10 cellular contexts compared by ENCODE assay signal in the genomic region with DNA sequence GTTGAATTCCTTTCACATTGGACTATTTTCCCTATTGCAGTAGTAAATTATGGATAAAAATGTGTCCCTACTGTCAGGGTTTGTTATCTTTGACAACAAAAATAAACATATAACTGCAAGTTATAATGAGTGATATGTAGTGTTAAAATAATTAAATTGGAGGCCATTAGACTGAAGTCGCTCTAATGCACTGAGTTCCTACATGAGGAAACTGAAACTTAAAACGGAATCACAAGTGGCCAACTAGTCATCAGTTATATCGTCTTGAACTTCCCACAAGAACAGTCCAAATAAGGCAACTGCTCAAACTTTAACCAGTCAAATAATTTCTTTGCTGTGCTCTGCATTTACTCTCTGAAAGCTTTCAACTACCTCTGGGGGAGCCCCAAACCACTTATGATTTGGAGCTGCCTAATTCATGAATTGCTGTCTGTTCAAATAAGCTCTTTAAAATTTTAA. TPM values are rescaled to one million over a fixed set of nuclear protein-coding genes. Genes with fewer than 3 reads are reported as not detected.
DNase-seq lines count a peak whose midpoint lies in the region; ATAC-seq and TF ChIP-seq lines count a peak whose summit lies in the region.
"Had no signal": no experiment of that assay in that cellular context is flagged by ENCODE, and none has a peak within 500 bp of the region (broad histone marks: within the 10 kb centered on the region; RNA-seq: fewer than 3 reads in every experiment).

No MANE protein-coding gene starts in this region.

- no peaks in the 10 kb centered on the region for H3K9me3 Mint-ChIP-seq in activated CD4-positive, alpha-beta memory T cell treated with anti-CD3 and anti-CD28 coated beads, Interleukin-2, amount 10 ng/mL, durations not matched to agents 7 days and 5 days
- H3K9me3 Mint-ChIP-seq in natural killer cell: no peaks in the 10 kb centered on the region

- peaks cover 6% of the 10 kb centered on the region for H3K79me2 ChIP-seq in MM.1S (ENCODE audit: low read length)

- ATAC-seq in HG02981 (IDR thresholded peaks at IDR 0.05; ENCODE audit: unreplicated experiment): peak; percentile 37
- ATAC-seq in natural killer cell: peak in 1 of 3 donors; percentile 11
- ATAC-seq: left cardiac atrium had no signal

- intact Hi-C loops in natural killer cell (cut with micrococcal nuclease): no loop called here

- no peak overlapping the region for H3K27ac ChIP-seq in MM.1S (ENCODE audit: low read length)

- peaks cover 57% of the 10 kb centered on the region for H3K4me1 Mint-ChIP-seq in activated CD4-positive, alpha-beta memory T cell treated with anti-CD3 and anti-CD28 coated beads, Interleukin-2, amount 10 ng/mL, durations not matched to agents 7 days and 5 days
- H3K4me1 Mint-ChIP-seq in natural killer cell: peaks cover 19 to 20% of the 10 kb centered on the region in 2 donors

- no peaks in the 10 kb centered on the region for H3K9me2 ChIP-seq in MM.1S (replicated peaks; ENCODE audit: insufficient read depth, low read length)

- TF ChIP-seq CTCF in natural killer cell (IDR thresholded peaks at IDR 0.05) (no peak), MM.1S (IDR thresholded peaks at IDR 0.05; ENCODE audit: low read length) (no peak)

- no peaks in the 10 kb centered on the region for H3K27me3 Mint-ChIP-seq in activated CD4-positive, alpha-beta memory T cell treated with anti-CD3 and anti-CD28 coated beads, Interleukin-2, amount 10 ng/mL, durations not matched to agents 7 days and 5 days
- H3K27me3 Mint-ChIP-seq in natural killer cell (ENCODE audit: low read depth in 2 of 2): peaks cover 0 to 2% of the 10 kb centered on the region in 2 donors

- DNase-seq in EL (peak; percentile 33), natural killer cell (no peak), DMS53 treated with DMSO at 0.1 percent for 48 hours (lab: John Stamatoyannopoulos, UW; ENCODE audit: unreplicated experiment) (no peak), NCI-H1436 treated with DMSO at 0.1 percent for 48 hours (lab: John Stamatoyannopoulos, UW) (no peak), MM.1S (no peak)
- no peak for DNase-seq in activated CD4-positive, alpha-beta memory T cell treated with anti-CD3 and anti-CD28 coated beads, Interleukin-2, amount 10 ng/mL, durations not matched to agents 7 days and 5 days
- no peak for DNase-seq in stimulated activated CD4-positive, alpha-beta T cell treated with anti-CD3 and anti-CD28 coated beads, Interleukin-2, amount 100 ng/mL, for 24 hours
- DNase-seq: GOT3, left cardiac atrium had no signal

- peak overlapping the region; percentile 41 for H3K4me3 Mint-ChIP-seq in activated CD4-positive, alpha-beta memory T cell treated with anti-CD3 and anti-CD28 coated beads, Interleukin-2, amount 10 ng/mL, durations not matched to agents 7 days and 5 days
- peak overlapping the region; percentile 75 for H3K4me3 Mint-ChIP-seq in natural killer cell

- H3K36me3 ChIP-seq in MM.1S (replicated peaks; ENCODE audit: insufficient read depth, low read length): no peaks in the 10 kb centered on the region

- H4K20me1 ChIP-seq in MM.1S (ENCODE audit: insufficient read depth, low read length): no peaks in the 10 kb centered on the region

- CTCF ChIA-PET in activated CD4-positive, alpha-beta memory T cell treated with anti-CD3 and anti-CD28 coated beads, Interleukin-2, amount 10 ng/mL, durations not matched to agents 7 days and 5 days (lab: Charles Lee): no interaction called here

- H2AFZ ChIP-seq in MM.1S (ENCODE audit: low read length): no peak overlapping the region

- no peaks in the 10 kb centered on the region for H3F3A ChIP-seq in MM.1S (ENCODE audit: insufficient read depth, low read length)

- H3K27ac Mint-ChIP-seq in activated CD4-positive, alpha-beta memory T cell treated with anti-CD3 and anti-CD28 coated beads, Interleukin-2, amount 10 ng/mL, durations not matched to agents 7 days and 5 days: peak overlapping the region; percentile 90
- peak overlapping the region in 1 of 2 donors; percentile 54 for H3K27ac Mint-ChIP-seq in natural killer cell

- no peak overlapping the region for H3K4me2 ChIP-seq in MM.1S (ENCODE audit: low read depth, low read length)

- POLR2A ChIA-PET in activated CD4-positive, alpha-beta memory T cell treated with anti-CD3 and anti-CD28 coated beads, Interleukin-2, amount 10 ng/mL, durations not matched to agents 7 days and 5 days (lab: Charles Lee): interaction anchor here (3.1 to 4.7 kb wide), 2 partner anchors 7 to 62 kb away, joined by 31 to 73 read pairs; a partner anchor contains a TSS

- H3K9ac ChIP-seq in MM.1S (ENCODE audit: low read length): no peak overlapping the region

- no peaks in the 10 kb centered on the region for H3K9me3 ChIP-seq in MM.1S (replicated peaks; ENCODE audit: insufficient read depth, low read length)

- no peaks in the 10 kb centered on the region for H3K27me3 ChIP-seq in MM.1S (replicated peaks; ENCODE audit: insufficient read depth, low read length)

- H3K4me1 ChIP-seq in MM.1S (ENCODE audit: low read length): no peaks in the 10 kb centered on the region

- H3K4me3 ChIP-seq in MM.1S (ENCODE audit: low read length): no peak overlapping the region

- no peaks in the 10 kb centered on the region for H3K36me3 Mint-ChIP-seq in activated CD4-positive, alpha-beta memory T cell treated with anti-CD3 and anti-CD28 coated beads, Interleukin-2, amount 10 ng/mL, durations not matched to agents 7 days and 5 days (ENCODE audit: low read depth)
- no peaks in the 10 kb centered on the region for H3K36me3 Mint-ChIP-seq in natural killer cell

RNA-seq across cellular contexts. Expression of a gene that starts 2.1 kb away (rescaled TPM):
- total RNA-seq in activated CD4-positive, alpha-beta memory T cell treated with anti-CD3 and anti-CD28 coated beads, Interleukin-2, amount 10 ng/mL, durations not matched to agents 7 days and 5 days: 1 to 10 TPM; 7.4 to 9.4 TPM
- 1 to 10 TPM; 6.0 to 8.7 (median 7.0) TPM for total RNA-seq in natural killer cell

RNA-seq across cellular contexts. Expression of a gene that starts 7.0 kb away (rescaled TPM):
- total RNA-seq in activated CD4-positive, alpha-beta memory T cell treated with anti-CD3 and anti-CD28 coated beads, Interleukin-2, amount 10 ng/mL, durations not matched to agents 7 days and 5 days: 10 to 100 TPM; 34.1 to 35.9 TPM
- total RNA-seq in natural killer cell: 10 to 100 TPM; 38.1 to 51.2 (median 45.5) TPM

RNA-seq across cellular contexts. Expression of a gene that starts 51.4 kb away (rescaled TPM):
- not detected for total RNA-seq in activated CD4-positive, alpha-beta memory T cell treated with anti-CD3 and anti-CD28 coated beads, Interleukin-2, amount 10 ng/mL, durations not matched to agents 7 days and 5 days
- not detected for total RNA-seq in natural killer cell
- total RNA-seq: left cardiac atrium had no signal
